In the genomic region with DNA sequence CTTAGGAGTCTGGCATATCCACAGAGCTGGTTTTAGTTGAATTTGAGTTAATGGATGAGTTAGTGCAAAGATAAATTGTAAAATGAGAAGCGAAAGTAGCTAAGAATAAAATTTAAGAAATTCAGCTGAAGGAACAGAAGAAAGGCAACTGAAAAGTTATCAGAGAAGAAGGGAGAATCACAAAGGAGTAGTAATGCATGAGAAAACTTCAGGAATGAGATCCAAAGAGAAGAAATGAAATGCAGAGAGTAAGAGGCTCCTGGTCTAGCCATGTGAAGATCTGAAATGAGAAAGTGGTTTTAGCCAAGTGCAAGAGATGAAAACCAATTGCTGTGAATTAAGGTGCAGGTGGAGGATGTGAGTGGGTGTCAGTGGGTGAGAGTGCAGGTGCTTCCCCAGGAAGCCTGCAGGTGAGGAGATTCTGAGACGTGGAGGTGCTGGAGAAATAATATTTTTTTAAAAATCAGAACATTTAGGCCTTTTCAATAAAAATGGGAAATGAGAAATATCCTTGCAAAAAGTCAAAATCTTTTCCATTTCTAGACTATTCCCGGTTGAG, we compare ENCODE assay signal across 13 cellular contexts. TPM values are rescaled to one million over a fixed set of nuclear protein-coding genes. Genes with fewer than 3 reads are reported as not detected.
A peak's percentile ranks its signal among the peaks of the same experiment; 100 is the strongest.
DNase-seq lines count a peak whose midpoint lies in the region; ATAC-seq and TF ChIP-seq lines count a peak whose summit lies in the region.
"Had no signal": no experiment of that assay in that cellular context is flagged by ENCODE, and none has a peak within 500 bp of the region (broad histone marks: within the 10 kb centered on the region; RNA-seq: fewer than 3 reads in every experiment).

No MANE protein-coding gene starts in this region.

- no peak overlapping the region for H3K4me3 ChIP-seq in mucosa of descending colon
- H3K4me3 ChIP-seq: breast epithelium, thoracic aorta had no signal

- no peak for TF ChIP-seq CTCF in mucosa of descending colon (IDR thresholded peaks at IDR 0.05)

- no peaks in the 10 kb centered on the region for H3K36me3 ChIP-seq in mucosa of descending colon (ENCODE audit: low read depth)
- H3K36me3 ChIP-seq: breast epithelium, thoracic aorta had no signal

- DNase-seq in NOMO-1 treated with DMSO at 0.1 percent for 48 hours (lab: John Stamatoyannopoulos, UW; ENCODE audit: unreplicated experiment) (peak; percentile 29), NOMO-1 treated with dmso at 0.1 percent for 144 hours (lab: John Stamatoyannopoulos, UW; ENCODE audit: unreplicated experiment) (no peak), mucosa of descending colon (no peak), mesenteric fat pad (ENCODE audit: low spot score) (no peak), NCI-H2081 treated with DMSO at 0.1 percent for 48 hours (lab: John Stamatoyannopoulos, UW) (no peak), T-helper 9 cell (no peak)
- DNase-seq: nucleus accumbens; stimulated activated CD4-positive, alpha-beta T cell treated with anti-CD3 and anti-CD28 coated beads, Interleukin-4, amount 100 ng/mL, for 1 hour had no signal

- intact Hi-C loops in mucosa of descending colon (cut with DNase I, micrococcal nuclease), result no loop called here

- no peaks in the 10 kb centered on the region for H3K9me3 ChIP-seq in mucosa of descending colon
- H3K9me3 ChIP-seq: breast epithelium, thoracic aorta had no signal

- H3K4me1 ChIP-seq in mucosa of descending colon (ENCODE audit: low read depth), result peaks cover 8% of the 10 kb centered on the region
- H3K4me1 ChIP-seq: breast epithelium had no signal

- ATAC-seq in GM21447 (IDR thresholded peaks at IDR 0.05; ENCODE audit: unreplicated experiment) (peak; percentile 52), HG03378 (IDR thresholded peaks at IDR 0.05; ENCODE audit: unreplicated experiment) (peak; percentile 52), mucosa of descending colon (peak; percentile 34)
- ATAC-seq: esophagus mucosa had no signal

RNA-seq across cellular contexts. Expression of gene KBTBD8, which starts 18.5 kb away (rescaled TPM):
- 1 to 10 TPM; 1.9 to 2.7 (median 2.5) TPM for total RNA-seq in mucosa of descending colon
- 1.8 TPM for total RNA-seq in mesenteric fat pad
